In the genomic region with DNA sequence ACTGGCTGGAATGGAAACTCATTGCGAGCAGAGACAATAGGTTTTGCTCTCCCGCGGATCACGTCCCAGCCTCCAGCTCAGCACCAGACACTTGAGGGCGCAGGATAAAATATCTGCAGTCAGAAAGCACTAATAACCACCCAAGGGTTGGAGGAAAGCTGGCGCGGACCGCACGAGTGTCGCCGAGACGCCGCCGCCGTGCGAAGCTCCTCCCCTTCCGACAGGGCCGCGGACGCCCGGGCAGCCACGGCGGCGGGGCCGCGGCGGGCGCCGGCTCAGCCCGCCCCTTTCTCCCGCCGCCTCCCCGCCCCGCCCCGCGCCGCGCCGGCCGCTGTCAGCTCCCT, we compare ENCODE assay signal across 8 cellular contexts. TPM values are rescaled to one million over a fixed set of nuclear protein-coding genes. Genes with fewer than 3 reads are reported as not detected.
DNase-seq lines count a peak whose midpoint lies in the region; ATAC-seq and TF ChIP-seq lines count a peak whose summit lies in the region.

A gene with protein sequence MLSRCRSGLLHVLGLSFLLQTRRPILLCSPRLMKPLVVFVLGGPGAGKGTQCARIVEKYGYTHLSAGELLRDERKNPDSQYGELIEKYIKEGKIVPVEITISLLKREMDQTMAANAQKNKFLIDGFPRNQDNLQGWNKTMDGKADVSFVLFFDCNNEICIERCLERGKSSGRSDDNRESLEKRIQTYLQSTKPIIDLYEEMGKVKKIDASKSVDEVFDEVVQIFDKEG (plus strand): TSS at position 213 of the 344 bp plus-strand sequence. CDS start 156 bp downstream, outside the sequence.

- peak; percentile 56 for DNase-seq in GM12864 (ENCODE audit: low read depth)
- peak; percentile 33 for DNase-seq in NCI-H1048 (lab: John Stamatoyannopoulos, UW)
- peak; percentile 68 for DNase-seq in SKM-1 (lab: John Stamatoyannopoulos, UW; ENCODE audit: unreplicated experiment)
- peak; percentile 92 for DNase-seq in Right ventricle myocardium inferior (ENCODE audit: missing footprints)
- DNase-seq in tibial artery, result peak; percentile 82 to 92

- no peaks in the 10 kb centered on the region for H3K9me3 ChIP-seq in parathyroid adenoma (ENCODE audit: control insufficient read depth, low read length)
- no peaks in the 10 kb centered on the region for H3K9me3 ChIP-seq in tibial artery

- H2AFZ ChIP-seq in parathyroid adenoma, result peak within 1 kb of the TSS; percentile 87

- H3K27me3 ChIP-seq in parathyroid adenoma (ENCODE audit: control insufficient read depth, insufficient read depth, low read length) (no peaks in the 10 kb centered on the region), tibial artery (no peaks in the 10 kb centered on the region)

- H3K4me1 Mint-ChIP-seq in activated naive CD8-positive, alpha-beta T cell (ENCODE audit: low read depth), result peaks cover 20% of the 10 kb centered on the region

- no peaks in the 10 kb centered on the region for H3K36me3 ChIP-seq in parathyroid adenoma (ENCODE audit: control insufficient read depth, insufficient read depth, low read length)
- H3K36me3 ChIP-seq in tibial artery, result no peaks in the 10 kb centered on the region

- peak within 1 kb of the TSS; percentile 84 for H3K9ac ChIP-seq in parathyroid adenoma

- H3K27ac ChIP-seq in parathyroid adenoma, result peak within 1 kb of the TSS; percentile 92
- H3K27ac ChIP-seq in tibial artery, result peak within 1 kb of the TSS; percentile 88 to 98

- ATAC-seq in HG02623 (IDR thresholded peaks at IDR 0.05; ENCODE audit: unreplicated experiment) (peak; percentile 64), Right ventricle myocardium inferior (peak; percentile 85)

- H3K79me2 ChIP-seq in parathyroid adenoma, result peaks cover 9% of the 10 kb centered on the region

- intact Hi-C loops in Right ventricle myocardium inferior (cut with DNase I), result no loop called here
- intact Hi-C loops in tibial artery (cut with DNase I; ENCODE audit: low total_unique reads), result loop anchor here (1.0 kb wide), 1 partner anchor 19 kb away; a partner anchor contains a TSS

- no peaks in the 10 kb centered on the region for H3K9me3 Mint-ChIP-seq in activated naive CD8-positive, alpha-beta T cell (ENCODE audit: low read depth)

- H3K27ac Mint-ChIP-seq in activated naive CD8-positive, alpha-beta T cell, result peak within 1 kb of the TSS; percentile 94

- peak within 1 kb of the TSS; percentile 94 for H3K4me2 ChIP-seq in parathyroid adenoma (ENCODE audit: low read length)

- no peaks in the 10 kb centered on the region for H3K36me3 Mint-ChIP-seq in activated naive CD8-positive, alpha-beta T cell

- TF ChIP-seq CTCF in GM12864 (IDR thresholded peaks at IDR 0.05; ENCODE audit: low read depth, low read length, missing control alignments) (no peak), parathyroid adenoma (IDR thresholded peaks at IDR 0.05) (no peak), tibial artery (IDR thresholded peaks at IDR 0.05) (no peak)

- no peaks in the 10 kb centered on the region for H3K27me3 Mint-ChIP-seq in activated naive CD8-positive, alpha-beta T cell

- peak within 1 kb of the TSS; percentile 71 for H3K4me3 ChIP-seq in GM12864 (ENCODE audit: low read depth, low read length)
- H3K4me3 ChIP-seq in parathyroid adenoma (ENCODE audit: low read depth, low read length), result peak within 1 kb of the TSS; percentile 97
- H3K4me3 ChIP-seq in tibial artery, result peak within 1 kb of the TSS; percentile 63 to 95

- H3K4me3 Mint-ChIP-seq in activated naive CD8-positive, alpha-beta T cell, result peak within 1 kb of the TSS; percentile 93

- H3K4me1 ChIP-seq in parathyroid adenoma (peaks cover 5% of the 10 kb centered on the region), tibial artery (peaks cover 0 to 47% (median 22%) of the 10 kb centered on the region in 4 donors)

RNA-seq across cellular contexts. Expression of the gene that starts here (rescaled TPM):
- 77.4 TPM for total RNA-seq in Right ventricle myocardium inferior

Comparison
In these comparisons a context has a peak if more than half of its experiments do, and no peak if none do; other contexts are left out.
1. Peak in every context shown above with its lines: DNase-seq, ATAC-seq, H3K4me3 ChIP-seq and H3K27ac ChIP-seq.
2. DNase-seq: peak in every context shown above with its lines; median percentile 92 in Right ventricle myocardium inferior; 87 in tibial artery; 68 in SKM-1; 56 in GM12864; 33 in NCI-H1048.